ENCODE assay signal across 10 cellular contexts in genomic region chr5:1118738-1119137, GRCh38. TPM values are rescaled to one million over a fixed set of nuclear protein-coding genes. Genes with fewer than 3 reads are reported as not detected.
DNase-seq lines count a peak whose midpoint lies in the region; ATAC-seq lines count a peak whose summit lies in the region.
"Had no signal": no experiment of that assay in that cellular context is flagged by ENCODE, and none has a peak within 500 bp of the region (broad histone marks: within the 10 kb centered on the region; RNA-seq: fewer than 3 reads in every experiment).

No MANE protein-coding gene starts in this region.

- no peaks in the 10 kb centered on the region for H3K27me3 ChIP-seq in duodenal mucosa (ENCODE audit: control insufficient read depth in 1 of 2, insufficient read depth in 2 of 2, low read length in 2 of 2)
- no peaks in the 10 kb centered on the region for H3K27me3 ChIP-seq in mucosa of rectum (ENCODE audit: control insufficient read depth in 2 of 2, insufficient read depth in 2 of 2, low read length in 2 of 2)

- no peaks in the 10 kb centered on the region for H3K36me3 ChIP-seq in duodenal mucosa (ENCODE audit: control insufficient read depth in 1 of 2, insufficient read depth in 2 of 2, low read length in 2 of 2)
- no peaks in the 10 kb centered on the region for H3K36me3 ChIP-seq in mucosa of rectum (ENCODE audit: control insufficient read depth in 2 of 2, insufficient read depth in 2 of 2, low read length in 2 of 2)

- DNase-seq in COR-L47 (lab: John Stamatoyannopoulos, UW) (peak; percentile 59), NCI-H2171 (lab: John Stamatoyannopoulos, UW) (peak; percentile 79)
- DNase-seq in activated T-helper 1 cell treated with anti-CD3 and anti-CD28 coated beads, Interleukin-12 subunit alpha, Interleukin-12 subunit beta, Interleukin-2, Interleukin-4 antibody, amounts not matched to agents 30 ng/mL and 10 ng/mL and 1 ng/mL, durations not matched to agents 14 hours and 24 hours and 36 hours (ENCODE audit: low spot score) = no peak
- DNase-seq: stimulated activated naive CD4-positive, alpha-beta T cell; T-cell had no signal

- H3K4me3 Mint-ChIP-seq in activated T-helper 1 cell treated with anti-CD3 and anti-CD28 coated beads, Interleukin-12 subunit alpha, Interleukin-12 subunit beta, Interleukin-2, Interleukin-4 antibody, amounts not matched to agents 30 ng/mL and 10 ng/mL and 1 ng/mL, durations not matched to agents 14 hours and 24 hours and 36 hours = no peak overlapping the region
- H3K4me3 Mint-ChIP-seq: T-cell had no signal

- ATAC-seq in HG03280 (IDR thresholded peaks at IDR 0.05; ENCODE audit: unreplicated experiment) (no peak), GM19452 (IDR thresholded peaks at IDR 0.05; ENCODE audit: unreplicated experiment) (no peak), HG03460 (IDR thresholded peaks at IDR 0.05; ENCODE audit: unreplicated experiment) (no peak)

- intact Hi-C loops in activated T-helper 1 cell treated with anti-CD3 and anti-CD28 coated beads, Interleukin-12 subunit alpha, Interleukin-12 subunit beta, Interleukin-2, Interleukin-4 antibody, amounts not matched to agents 30 ng/mL and 10 ng/mL and 1 ng/mL, durations not matched to agents 14 hours and 24 hours and 36 hours (cut with micrococcal nuclease) = no loop called here

- peaks cover 18 to 30% of the 10 kb centered on the region in 2 donors for H3K4me1 ChIP-seq in duodenal mucosa (ENCODE audit: control insufficient read depth in 1 of 2, insufficient read depth in 2 of 2, low read length in 2 of 2)
- H3K4me1 ChIP-seq in mucosa of rectum (ENCODE audit: control insufficient read depth in 2 of 2, insufficient read depth in 2 of 2, low read length in 2 of 2) = peaks cover 21% of the 10 kb centered on the region in 2 donors

- H3K9me3 ChIP-seq in duodenal mucosa (ENCODE audit: control insufficient read depth in 1 of 2, low read length in 2 of 2) (no peaks in the 10 kb centered on the region), mucosa of rectum (ENCODE audit: control insufficient read depth in 2 of 2, low read length in 2 of 2) (no peaks in the 10 kb centered on the region)

- no peak overlapping the region for H3K27ac Mint-ChIP-seq in activated T-helper 1 cell treated with anti-CD3 and anti-CD28 coated beads, Interleukin-12 subunit alpha, Interleukin-12 subunit beta, Interleukin-2, Interleukin-4 antibody, amounts not matched to agents 30 ng/mL and 10 ng/mL and 1 ng/mL, durations not matched to agents 14 hours and 24 hours and 36 hours
- H3K27ac Mint-ChIP-seq: T-cell had no signal

- no peaks in the 10 kb centered on the region for H3K4me1 Mint-ChIP-seq in activated T-helper 1 cell treated with anti-CD3 and anti-CD28 coated beads, Interleukin-12 subunit alpha, Interleukin-12 subunit beta, Interleukin-2, Interleukin-4 antibody, amounts not matched to agents 30 ng/mL and 10 ng/mL and 1 ng/mL, durations not matched to agents 14 hours and 24 hours and 36 hours (ENCODE audit: low read depth)

- H3K27me3 Mint-ChIP-seq in activated T-helper 1 cell treated with anti-CD3 and anti-CD28 coated beads, Interleukin-12 subunit alpha, Interleukin-12 subunit beta, Interleukin-2, Interleukin-4 antibody, amounts not matched to agents 30 ng/mL and 10 ng/mL and 1 ng/mL, durations not matched to agents 14 hours and 24 hours and 36 hours (ENCODE audit: insufficient read depth) = peaks cover 12% of the 10 kb centered on the region
- H3K27me3 Mint-ChIP-seq: T-cell had no signal

- H3K4me3 ChIP-seq in duodenal mucosa (ENCODE audit: low read depth in 1 of 2, low read length in 2 of 2) (peak overlapping the region; percentile 3 to 31), mucosa of rectum (ENCODE audit: low read length in 2 of 2) (peak overlapping the region; percentile 28 to 31)

- H3K9ac ChIP-seq in duodenal mucosa (ENCODE audit: low read depth in 1 of 2, low read length in 2 of 2) (peak overlapping the region; percentile 39 to 47), mucosa of rectum (ENCODE audit: low read depth in 1 of 2, low read length in 2 of 2) (peak overlapping the region in 1 of 2 donors; percentile 72)

- no peak overlapping the region for H3K27ac ChIP-seq in duodenal mucosa (ENCODE audit: low read depth, low read length)
- peak overlapping the region; percentile 52 to 67 for H3K27ac ChIP-seq in mucosa of rectum (ENCODE audit: low read depth in 2 of 2, low read length in 2 of 2)

- no peaks in the 10 kb centered on the region for H3K36me3 Mint-ChIP-seq in activated T-helper 1 cell treated with anti-CD3 and anti-CD28 coated beads, Interleukin-12 subunit alpha, Interleukin-12 subunit beta, Interleukin-2, Interleukin-4 antibody, amounts not matched to agents 30 ng/mL and 10 ng/mL and 1 ng/mL, durations not matched to agents 14 hours and 24 hours and 36 hours (ENCODE audit: low read depth)
- H3K36me3 Mint-ChIP-seq: T-cell had no signal

- H3K9me3 Mint-ChIP-seq in activated T-helper 1 cell treated with anti-CD3 and anti-CD28 coated beads, Interleukin-12 subunit alpha, Interleukin-12 subunit beta, Interleukin-2, Interleukin-4 antibody, amounts not matched to agents 30 ng/mL and 10 ng/mL and 1 ng/mL, durations not matched to agents 14 hours and 24 hours and 36 hours = no peaks in the 10 kb centered on the region
- H3K9me3 Mint-ChIP-seq: T-cell had no signal

RNA-seq across cellular contexts. Expression of gene SLC12A7, which starts 6.9 kb away (rescaled TPM):
- 24.4 and 26.6 TPM in 2 replicates for total RNA-seq in activated T-helper 1 cell treated with anti-CD3 and anti-CD28 coated beads, Interleukin-12 subunit alpha, Interleukin-12 subunit beta, Interleukin-2, Interleukin-4 antibody, amounts not matched to agents 30 ng/mL and 10 ng/mL and 1 ng/mL, durations not matched to agents 14 hours and 24 hours and 36 hours
